Comparison of ENCODE assay signal across 12 cellular contexts in the genomic region with DNA sequence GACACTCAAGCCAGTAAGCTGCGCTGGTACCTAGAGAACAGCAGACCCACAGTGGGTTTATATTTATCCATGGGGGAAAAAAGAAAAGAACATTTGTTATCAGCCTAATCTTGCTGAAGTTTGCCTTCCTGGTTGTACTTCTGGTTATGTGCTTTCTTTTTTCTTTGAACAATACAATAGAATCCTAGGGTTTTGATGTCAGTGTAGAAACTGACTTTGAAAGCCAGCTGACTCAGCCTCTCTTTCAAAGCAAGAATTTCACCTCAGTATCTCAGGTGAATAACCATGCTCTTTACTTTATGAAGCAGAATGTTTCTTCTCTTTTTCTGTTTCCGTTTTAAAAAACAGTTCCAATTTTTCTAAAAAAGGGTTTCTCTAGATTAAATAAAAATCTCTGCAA.
"Had no signal": no experiment of that assay in that cellular context is flagged by ENCODE, and none has a peak within 500 bp of the region (broad histone marks: within the 10 kb centered on the region; RNA-seq: fewer than 3 reads in every experiment).

No MANE protein-coding gene starts in this region.

- H3K27ac ChIP-seq: ascending aorta, cardiac muscle cell, colonic mucosa, ovary, SJSA1, thyroid gland had no signal

- H3K9me3 ChIP-seq: ascending aorta, colonic mucosa, heart left ventricle, ovary, SJSA1, thyroid gland had no signal

- H3K4me3 Mint-ChIP-seq: neural crest cell had no signal

- H3K27me3 ChIP-seq: ascending aorta, cardiac muscle cell, colonic mucosa, heart left ventricle, ovary, SJSA1, thyroid gland had no signal

- DNase-seq: colonic mucosa, kidney, ovary, retina, SW 1271, T-helper 9 cell had no signal

- H3K4me1 ChIP-seq: ascending aorta, colonic mucosa, SJSA1 had no signal

- H3K36me3 ChIP-seq: ascending aorta, cardiac muscle cell, colonic mucosa, heart left ventricle, ovary, SJSA1, thyroid gland had no signal

- H3K4me3 ChIP-seq: ascending aorta, cardiac muscle cell, colonic mucosa, heart left ventricle, ovary, SJSA1, thyroid gland had no signal
